20 cellular contexts compared by ENCODE assay signal in genomic region chr1:204697893-204698292, GRCh38. TPM values are rescaled to one million over a fixed set of nuclear protein-coding genes. Genes with fewer than 3 reads are reported as not detected.
A peak's percentile ranks its signal among the peaks of the same experiment; 100 is the strongest.
DNase-seq lines count a peak whose midpoint lies in the region; ATAC-seq and TF ChIP-seq lines count a peak whose summit lies in the region.
"Had no signal": no experiment of that assay in that cellular context is flagged by ENCODE, and none has a peak within 500 bp of the region (broad histone marks: within the 10 kb centered on the region; RNA-seq: fewer than 3 reads in every experiment).

No MANE protein-coding gene starts in this region.

- no peak overlapping the region for H3K9ac ChIP-seq in mammary epithelial cell (ENCODE audit: insufficient read depth, low read length)
- H3K9ac ChIP-seq: GM23248, KMS-11 had no signal

- ATAC-seq in foreskin keratinocyte (peak; percentile 20), omental fat pad (ENCODE audit: low FRiP score) (peak; percentile 76), HG02885 (IDR thresholded peaks at IDR 0.05; ENCODE audit: poor library complexity, unreplicated experiment) (no peak)

- CTCF ChIA-PET in MCF 10A (lab: Yijun Ruan, JAX) (interaction anchor here (0.6 to 2.7 kb wide), 10 partner anchors 10 to 132 kb away, joined by 3 to 13 read pairs (median 4); no protein-coding TSS in a partner anchor), mammary epithelial cell (lab: Charles Lee; ENCODE audit: low non-redundant PET) (no interaction called here)

- no peaks in the 10 kb centered on the region for H3K36me3 ChIP-seq in mammary epithelial cell (ENCODE audit: insufficient read depth, low read length)

- H4K20me1 ChIP-seq in mammary epithelial cell (ENCODE audit: insufficient read depth, low read length) = no peaks in the 10 kb centered on the region

- H2AFZ ChIP-seq in mammary epithelial cell (ENCODE audit: low read depth, low read length) = no peak overlapping the region
- H2AFZ ChIP-seq: GM23248 had no signal

- H3K9me3 Mint-ChIP-seq in MCF 10A (ENCODE audit: unreplicated experiment) = no peaks in the 10 kb centered on the region

- H3K9me3 ChIP-seq in mammary epithelial cell (replicated peaks; ENCODE audit: insufficient read depth, low read length) = no peaks in the 10 kb centered on the region
- H3K9me3 ChIP-seq: Caco-2 had no signal

- 16% methylated on average over 5 of the region's 5 CpGs for WGBS in mammary epithelial cell (ENCODE audit: low coverage, missing lambda C conversion rate)

- in situ Hi-C loops in mammary epithelial cell (cut with MboI; ENCODE audit: low sequenced_read_pairs in 2 of 2) = no loop called here

- no peaks in the 10 kb centered on the region for H3K79me2 ChIP-seq in mammary epithelial cell (ENCODE audit: insufficient read depth, low read length)

- H3K4me1 ChIP-seq in mammary epithelial cell (ENCODE audit: insufficient read depth, low read length) (no peaks in the 10 kb centered on the region), foreskin keratinocyte (no peaks in the 10 kb centered on the region)
- H3K4me1 ChIP-seq: Caco-2 had no signal

- peak overlapping the region; percentile 43 for H3K27ac Mint-ChIP-seq in MCF 10A (ENCODE audit: low read depth, unreplicated experiment)

- no peak overlapping the region for H3K4me3 Mint-ChIP-seq in MCF 10A (ENCODE audit: unreplicated experiment)

- no peaks in the 10 kb centered on the region for H3K27me3 Mint-ChIP-seq in MCF 10A (ENCODE audit: insufficient read depth, unreplicated experiment)

- no peak overlapping the region for H3K27ac ChIP-seq in mammary epithelial cell (ENCODE audit: insufficient read depth, low read depth, low read length)
- H3K27ac ChIP-seq in foreskin keratinocyte = no peak overlapping the region
- H3K27ac ChIP-seq: GM23248, KMS-11 had no signal

- no peak overlapping the region for H3K4me3 ChIP-seq in mammary epithelial cell (replicated peaks in 1 of 3; ENCODE audit: insufficient read depth in 1 of 3, low read depth in 2 of 3, low read length in 3 of 3)
- H3K4me3 ChIP-seq: GM23248 had no signal

- no peak overlapping the region for H3K4me2 ChIP-seq in mammary epithelial cell (ENCODE audit: insufficient read depth, low read depth, low read length)
- H3K4me2 ChIP-seq: KMS-11 had no signal

- intact Hi-C loops in MCF 10A (cut with micrococcal nuclease) = no loop called here
- intact Hi-C loops in mammary epithelial cell (cut with micrococcal nuclease) = no loop called here

- DNase-seq in MCF 10A (ENCODE audit: unreplicated experiment) (peak; percentile 94), mammary epithelial cell (no peak), NCI-H82 treated with DMSO at 0.1 percent for 48 hours (lab: John Stamatoyannopoulos, UW; ENCODE audit: unreplicated experiment) (peak; percentile 99), foreskin keratinocyte (peak in 1 of 2 donors; percentile 21), omental fat pad (ENCODE audit: low spot score) (no peak), KG1 (lab: John Stamatoyannopoulos, UW) (no peak), pons (ENCODE audit: low spot score) (no peak)
- DNase-seq: 8988T, Caco-2, DMS79, GDM1, GM23248, NCI-H1417, NCI-H2029 treated with DMSO at 0.1 percent for 48 hours, NCI-H524 treated with DMSO at 0.1 percent for 48 hours, OCI-M1, RPMI8226 had no signal

- POLR2A ChIA-PET in MCF 10A (lab: Yijun Ruan, JAX) = interaction anchor here (0.6 to 2.2 kb wide), 11 partner anchors 10 to 174 kb away, joined by 3 to 10 read pairs (median 3); no protein-coding TSS in a partner anchor

- no peaks in the 10 kb centered on the region for H3K36me3 Mint-ChIP-seq in MCF 10A (ENCODE audit: insufficient read depth, unreplicated experiment)

- dilution Hi-C loops in mammary epithelial cell (cut with HindIII; ENCODE audit: low sequenced_read_pairs) = no loop called here

- BruUV-seq in MCF 10A (replicated peaks; lab: Mats Ljungman, UMichigan) (no TSS peak), mammary epithelial cell (replicated peaks; lab: Mats Ljungman, UMichigan) (no TSS peak)

- peaks cover 18% of the 10 kb centered on the region for H3K4me1 Mint-ChIP-seq in MCF 10A (ENCODE audit: insufficient read depth, unreplicated experiment)

- H3K27me3 ChIP-seq in mammary epithelial cell (ENCODE audit: insufficient read depth, low read length) (no peaks in the 10 kb centered on the region), foreskin keratinocyte (peaks cover 2% of the 10 kb centered on the region)

- TF ChIP-seq CTCF in MCF 10A (IDR thresholded peaks at IDR 0.05; ENCODE audit: unreplicated experiment) (no peak), mammary epithelial cell (conservative IDR thresholded peaks at IDR 0.05 in 1 of 2, IDR thresholded peaks at IDR 0.05 in 1 of 2; ENCODE audit: extremely low read depth in 1 of 2, insufficient read depth in 1 of 2, low read depth in 1 of 2, low read length in 2 of 2) (no peak), foreskin keratinocyte (conservative IDR thresholded peaks at IDR 0.05) (no peak), omental fat pad (IDR thresholded peaks at IDR 0.05) (no peak)

RNA-seq across cellular contexts. Expression of gene LRRN2, which starts 12.4 kb away (rescaled TPM):
- total RNA-seq in MCF 10A (2022) (not detected in 2 replicates), mammary epithelial cell (under 1 TPM in 1 of 2 donors, not detected in 1; 0.83 TPM), foreskin keratinocyte (not detected in 2 replicates), omental fat pad (1 to 10 TPM; 1.8 to 6.4 (median 4.1) TPM)
- polyA plus RNA-seq in mammary epithelial cell (not detected), foreskin keratinocyte (0.01 TPM in 1 of 2 replicates, not detected in the other)
- not detected for polyA minus RNA-seq in mammary epithelial cell
- total RNA-seq: Caco-2, SK-MEL-5 had no signal
- polyA plus RNA-seq: GM23248 had no signal

Comparison
In these comparisons a context has a peak if more than half of its experiments do, and no peak if none do; other contexts are left out.
1. DNase-seq: peak in MCF 10A (single experiment) and NCI-H82 treated with DMSO at 0.1 percent for 48 hours (single experiment); none in mammary epithelial cell (single experiment), omental fat pad (single experiment), KG1 (single experiment) and pons (single experiment).